ENCODE assay signal across 26 cellular contexts in the genomic region with DNA sequence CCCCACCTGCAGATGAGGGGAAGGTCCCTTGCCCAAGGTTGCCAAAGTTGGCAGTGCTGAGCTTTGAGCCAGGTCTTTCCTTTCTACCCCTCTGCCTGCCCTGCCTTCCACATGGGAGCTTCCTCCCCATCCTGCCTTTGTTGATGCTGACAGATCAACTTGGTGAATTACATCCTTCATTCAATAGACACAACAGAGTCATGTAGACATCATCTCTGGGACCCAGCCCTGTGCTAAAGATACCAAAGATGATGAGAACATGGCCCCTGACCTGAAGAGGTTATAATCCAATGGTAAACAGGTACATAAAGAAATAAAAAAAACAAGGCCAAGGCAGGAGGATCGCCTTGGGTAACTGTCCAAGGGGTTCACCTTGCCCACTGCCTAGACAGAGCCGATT. TPM values are rescaled to one million over a fixed set of nuclear protein-coding genes. Genes with fewer than 3 reads are reported as not detected.
A peak's percentile ranks its signal among the peaks of the same experiment; 100 is the strongest.
DNase-seq lines count a peak whose midpoint lies in the region; ATAC-seq, FAIRE-seq and TF ChIP-seq lines count a peak whose summit lies in the region.
"Had no signal": no experiment of that assay in that cellular context is flagged by ENCODE, and none has a peak within 500 bp of the region (broad histone marks: within the 10 kb centered on the region; RNA-seq: fewer than 3 reads in every experiment).

No MANE protein-coding gene starts in this region.

- no peaks in the 10 kb centered on the region for H3K9me3 Mint-ChIP-seq in nephron progenitor cell
- no peaks in the 10 kb centered on the region for H3K9me3 Mint-ChIP-seq in stimulated activated effector memory CD8-positive, alpha-beta T cell treated with anti-CD3 and anti-CD28 coated beads, Interleukin-12 subunit alpha, Interleukin-12 subunit beta, amount 100 ng/mL, for 72 hours
- no peaks in the 10 kb centered on the region for H3K9me3 Mint-ChIP-seq in WTC11
- H3K9me3 Mint-ChIP-seq: CD4-positive, alpha-beta memory T cell; CD4-positive, CD25-positive, alpha-beta regulatory T cell; CD8-positive, alpha-beta memory T cell had no signal

- CTCF ChIA-PET in K562 (lab: Yijun Ruan, JAX; ENCODE audit: low intra/inter-chr PET ratio) (interaction anchor here (0.6 kb wide), 1 partner anchor 18 kb away, joined by 6 read pairs; no protein-coding TSS in a partner anchor), WTC11 (lab: Charles Lee) (interaction anchor here (1.6 kb wide), 1 partner anchor 28 kb away, joined by 7 read pairs; no protein-coding TSS in a partner anchor)

- intact Hi-C loops in K562 (cut with micrococcal nuclease), result no loop called here
- intact Hi-C loops in thyroid gland (cut with DNase I), result no loop called here

- H3K36me3 Mint-ChIP-seq in nephron progenitor cell (ENCODE audit: low read depth), result no peaks in the 10 kb centered on the region
- H3K36me3 Mint-ChIP-seq in stimulated activated effector memory CD8-positive, alpha-beta T cell treated with anti-CD3 and anti-CD28 coated beads, Interleukin-12 subunit alpha, Interleukin-12 subunit beta, amount 100 ng/mL, for 72 hours, result no peaks in the 10 kb centered on the region
- H3K36me3 Mint-ChIP-seq in WTC11, result no peaks in the 10 kb centered on the region
- H3K36me3 Mint-ChIP-seq: CD4-positive, alpha-beta memory T cell had no signal

- no peak overlapping the region for H2AFZ ChIP-seq in K562 (ENCODE audit: low read depth, low read length)

- no peak for TF ChIP-seq EP300 in K562 (IDR thresholded peaks at IDR 0.05; ENCODE audit: low read length)

- H3K4me3 Mint-ChIP-seq in nephron progenitor cell (no peak overlapping the region), WTC11 (no peak overlapping the region)
- H3K4me3 Mint-ChIP-seq in stimulated activated effector memory CD8-positive, alpha-beta T cell treated with anti-CD3 and anti-CD28 coated beads, Interleukin-12 subunit alpha, Interleukin-12 subunit beta, amount 100 ng/mL, for 72 hours, result no peak overlapping the region
- H3K4me3 Mint-ChIP-seq: CD4-positive, alpha-beta memory T cell; CD4-positive, CD25-positive, alpha-beta regulatory T cell; CD8-positive, alpha-beta memory T cell had no signal

- H3K27ac Mint-ChIP-seq in nephron progenitor cell (peak overlapping the region; percentile 41), WTC11 (no peak overlapping the region)
- peak overlapping the region; percentile 24 for H3K27ac Mint-ChIP-seq in stimulated activated effector memory CD8-positive, alpha-beta T cell treated with anti-CD3 and anti-CD28 coated beads, Interleukin-12 subunit alpha, Interleukin-12 subunit beta, amount 100 ng/mL, for 72 hours
- H3K27ac Mint-ChIP-seq: CD4-positive, CD25-positive, alpha-beta regulatory T cell had no signal

- POLR2A ChIA-PET in K562 (lab: Yijun Ruan, JAX) (interaction anchor here (0.6 to 49.7 kb wide), 10 partner anchors 7 to 205 kb away, joined by 3 to 1041 read pairs (median 4); a partner anchor contains a TSS), WTC11 (lab: Charles Lee) (no interaction called here)

- no peak overlapping the region for H3K9ac ChIP-seq in K562 (ENCODE audit: insufficient read depth in 1 of 2, low read depth in 2 of 2, low read length in 2 of 2)
- H3K9ac ChIP-seq: BLaER1 had no signal

- ATAC-seq in K562, result no peak
- ATAC-seq in stimulated activated effector memory CD8-positive, alpha-beta T cell treated with anti-CD3 and anti-CD28 coated beads, Interleukin-12 subunit alpha, Interleukin-12 subunit beta, amount 100 ng/mL, for 72 hours, result no peak
- no peak for ATAC-seq in WTC11
- ATAC-seq in GM18511 (IDR thresholded peaks at IDR 0.05; ENCODE audit: unreplicated experiment), result no peak

- H3K9me1 ChIP-seq in K562 (ENCODE audit: control insufficient read depth, insufficient read depth, low read length), result no peaks in the 10 kb centered on the region

- no peak for TF ChIP-seq CTCF in K562 (IDR thresholded peaks at IDR 0.05 in 2 of 3, conservative IDR thresholded peaks at IDR 0.05 in 1 of 3; ENCODE audit: insufficient read depth in 2 of 3, low read depth in 1 of 3, low read length in 3 of 3)
- no peak for TF ChIP-seq CTCF in nephron progenitor cell (IDR thresholded peaks at IDR 0.05)
- no peak for TF ChIP-seq CTCF in thyroid gland (IDR thresholded peaks at IDR 0.05)
- TF ChIP-seq CTCF in WTC11 (IDR thresholded peaks at IDR 0.05), result no peak

- DNase-seq in GM03348 (ENCODE audit: low spot score) (peak; percentile 1), K562 (ENCODE audit: extremely low read depth in 1 of 4, low spot score in 3 of 4) (peak in 2 of 4 experiments; percentile 41 to 46), nephron progenitor cell (no peak), thyroid gland (no peak), WTC11 (ENCODE audit: low spot score) (no peak)
- no peak for DNase-seq in stimulated activated effector memory CD8-positive, alpha-beta T cell treated with anti-CD3 and anti-CD28 coated beads, Interleukin-12 subunit alpha, Interleukin-12 subunit beta, amount 100 ng/mL, for 72 hours (ENCODE audit: low spot score in 2 of 2)
- DNase-seq in stimulated activated CD4-positive, alpha-beta T cell treated with anti-CD3 and anti-CD28 coated beads, Interleukin-12 subunit alpha, Interleukin-12 subunit beta, amount 100 ng/mL, for 4 hours, result no peak
- DNase-seq: 8988T; ACHN; BE2C; C1 segment of cervical spinal cord; CD4-positive, alpha-beta memory T cell; CD4-positive, CD25-positive, alpha-beta regulatory T cell; CD8-positive, alpha-beta memory T cell; COR-L47; DMS 273 treated with DMSO at 0.1 percent for 48 hours; DMS153; DMS53; DMS79; DND-41; EL; GDM1 had no signal

- no peaks in the 10 kb centered on the region for H3K36me3 ChIP-seq in K562 (ENCODE audit: control insufficient read depth, insufficient read depth, low read length)
- no peaks in the 10 kb centered on the region for H3K36me3 ChIP-seq in thyroid gland
- H3K36me3 ChIP-seq: BE2C, BLaER1 had no signal

- H3K4me2 ChIP-seq in K562 (ENCODE audit: insufficient read depth, low read length), result no peak overlapping the region
- H3K4me2 ChIP-seq: BLaER1 had no signal

- no peak for FAIRE-seq in K562 (lab: Jason Lieb, UNC)
- FAIRE-seq: A204.1, GM12891 had no signal

- in situ Hi-C loops in K562 (cut with MboI), result no loop called here

- H3K27ac ChIP-seq in K562 (ENCODE audit: extremely low read depth, low read depth, low read length) (no peak overlapping the region), thyroid gland (no peak overlapping the region)
- H3K27ac ChIP-seq: BLaER1 had no signal

- H3K79me2 ChIP-seq in K562 (ENCODE audit: control insufficient read depth, insufficient read depth, low read length), result no peaks in the 10 kb centered on the region

- H3K4me3 ChIP-seq in K562 (no peak overlapping the region), thyroid gland (replicated peaks in 1 of 3) (no peak overlapping the region)
- H3K4me3 ChIP-seq: BLaER1 had no signal

- TF ChIP-seq POLR2A in K562 (conservative IDR thresholded peaks at IDR 0.05) (no peak), thyroid gland (IDR thresholded peaks at IDR 0.05) (no peak)

- H3K4me1 ChIP-seq in K562 (replicated peaks in 1 of 2; ENCODE audit: control insufficient read depth in 2 of 2, insufficient read depth in 2 of 2, low read length in 2 of 2) (peaks cover 0 to 16% of the 10 kb centered on the region in 2 experiments; a peak in 4 of 5 replicates), thyroid gland (no peaks in the 10 kb centered on the region)
- H3K4me1 ChIP-seq: BE2C had no signal

- no TSS peak for BruUV-seq in K562 (replicated peaks; lab: Mats Ljungman, UMichigan)

- H3K27me3 ChIP-seq in K562 (ENCODE audit: control insufficient read depth in 2 of 2, insufficient read depth in 2 of 2, low read length in 2 of 2), result 0 out of 5 replicates have a peak, but pooled peaks cover 0 to 2% of the 10 kb centered on the region in 2 experiments
- H3K27me3 ChIP-seq in thyroid gland, result no peaks in the 10 kb centered on the region
- H3K27me3 ChIP-seq: BE2C, BLaER1 had no signal

- H3K9me3 ChIP-seq in K562 (replicated peaks; ENCODE audit: control insufficient read depth, insufficient read depth, low read depth, low read length) (no peaks in the 10 kb centered on the region), thyroid gland (no peaks in the 10 kb centered on the region)
- H3K9me3 ChIP-seq: BE2C, BLaER1 had no signal

- WGBS in K562 (ENCODE audit: insufficient coverage, low coverage, missing lambda C conversion rate), result 49% methylated on average over 2 of the region's 2 CpGs
- 95 to 97% methylated on average over 2 of the region's 2 CpGs for WGBS in thyroid gland, 2 donors

- 0 out of 2 replicates have a peak, but pooled peaks cover 3% of the 10 kb centered on the region for H4K20me1 ChIP-seq in K562 (replicated peaks; ENCODE audit: control insufficient read depth, insufficient read depth, low read length)
- H4K20me1 ChIP-seq: BLaER1 had no signal

- TF ChIP-seq RAD21 in K562 (CRISPR knock-in tag; conservative IDR thresholded peaks at IDR 0.05 in 1 of 2, IDR thresholded peaks at IDR 0.05 in 1 of 2), result no peak

- H3K27me3 Mint-ChIP-seq in nephron progenitor cell (ENCODE audit: low read depth, poor library complexity) (peaks cover 8% of the 10 kb centered on the region), WTC11 (ENCODE audit: low read depth) (no peaks in the 10 kb centered on the region)
- H3K27me3 Mint-ChIP-seq: CD4-positive, alpha-beta memory T cell; CD4-positive, CD25-positive, alpha-beta regulatory T cell; CD8-positive, alpha-beta memory T cell had no signal

- H3K4me1 Mint-ChIP-seq in nephron progenitor cell, result peaks cover 4% of the 10 kb centered on the region
- no peaks in the 10 kb centered on the region for H3K4me1 Mint-ChIP-seq in stimulated activated effector memory CD8-positive, alpha-beta T cell treated with anti-CD3 and anti-CD28 coated beads, Interleukin-12 subunit alpha, Interleukin-12 subunit beta, amount 100 ng/mL, for 72 hours
- H3K4me1 Mint-ChIP-seq in WTC11, result no peaks in the 10 kb centered on the region
- H3K4me1 Mint-ChIP-seq: CD4-positive, alpha-beta memory T cell; CD8-positive, alpha-beta memory T cell had no signal

RNA-seq across cellular contexts. Expression of a gene that starts 42.4 kb away (rescaled TPM):
- 220 and 305 TPM in 2 replicates for total RNA-seq in K562 (2011; cell fraction: chromatin; rRNA removed; ENCODE audit: low replicate concordance)
- total RNA-seq in K562 (2011; cell fraction: nucleolus; rRNA removed), result 68.7 and 81.2 TPM in 2 replicates
- total RNA-seq in K562 (2011; cell fraction: nucleoplasm; rRNA removed), result 142 and 210 TPM in 2 replicates
- 183 and 249 TPM in 2 replicates for total RNA-seq in K562 (2014; rRNA removed)
- 319 and 370 TPM in 2 replicates for total RNA-seq in K562 (2014; rRNA removed; fragmentation: Illumina TruSeq; extraction: Trizol)
- total RNA-seq in K562 (2015; rRNA removed; fragmentation: Illumina TruSeq; extraction: Trizol), result 283 and 289 TPM in 2 replicates
- 464 and 475 TPM in 2 replicates for total RNA-seq in K562 (2021)
- polyA plus RNA-seq in K562 (2011; rRNA removed), result 381 and 575 TPM in 2 replicates
- polyA plus RNA-seq in K562 (2011; cell fraction: cytosol; rRNA removed), result 168 and 240 TPM in 2 replicates
- polyA plus RNA-seq in K562 (2011; cell fraction: nucleus; rRNA removed), result 236 and 309 TPM in 2 replicates
- 233 and 368 TPM in 2 replicates for polyA plus RNA-seq in K562 (2012)
- polyA plus RNA-seq in K562 (2014; fragmentation: Illumina TruSeq; extraction: Trizol), result 260 and 350 TPM in 2 replicates
- polyA plus RNA-seq in K562 (2014; fragmentation: Nextera tagmentation; extraction: Ambion mirVana), result 10 to 100 TPM; 46.3 to 51.4 TPM
- polyA plus RNA-seq in K562 (2014; rRNA removed), result 146 and 212 TPM in 2 replicates
- polyA minus RNA-seq in K562 (2011; rRNA and poly(A)+ RNA removed), result 295 and 429 TPM in 2 replicates
- polyA minus RNA-seq in K562 (2011; cell fraction: cytosol; rRNA and poly(A)+ RNA removed), result 100 and 114 TPM in 2 replicates
- 36.5 and 66.6 TPM in 2 replicates for polyA minus RNA-seq in K562 (2011; cell fraction: nucleus; rRNA and poly(A)+ RNA removed)
- 100 to 1,000 TPM in 2 of 4 donors, 10 to 100 TPM in 2; 83.1 to 145 (median 97.9) TPM for total RNA-seq in thyroid gland
- 87.4 to 95.9 TPM (median 91.9 TPM) in 3 replicates for total RNA-seq in WTC11 (2021)

RNA-seq across cellular contexts. Expression of a gene that starts 42.8 kb away (rescaled TPM):
- 103 and 226 TPM in 2 replicates for total RNA-seq in K562 (2011; cell fraction: chromatin; rRNA removed; ENCODE audit: low replicate concordance)
- total RNA-seq in K562 (2011; cell fraction: nucleolus; rRNA removed), result 122 and 135 TPM in 2 replicates
- 120 and 153 TPM in 2 replicates for total RNA-seq in K562 (2011; cell fraction: nucleoplasm; rRNA removed)
- total RNA-seq in K562 (2014; rRNA removed) (132 and 153 TPM in 2 replicates), K562 (2014; rRNA removed; fragmentation: Illumina TruSeq; extraction: Trizol) (33.1 and 36.9 TPM in 2 replicates), K562 (2015; rRNA removed; fragmentation: Illumina TruSeq; extraction: Trizol) (74.6 and 75.0 TPM in 2 replicates), K562 (2021) (157 and 159 TPM in 2 replicates), thyroid gland (10 to 100 TPM; 19.5 to 27.5 (median 26.2) TPM), WTC11 (2021) (23.9 to 30.6 TPM (median 28.6 TPM) in 3 replicates)
- polyA plus RNA-seq in K562 (2011; rRNA removed) (64.0 and 73.1 TPM in 2 replicates), K562 (2014; fragmentation: Illumina TruSeq; extraction: Trizol) (53.8 and 92.1 TPM in 2 replicates), K562 (2014; fragmentation: Nextera tagmentation; extraction: Ambion mirVana) (1 to 10 TPM; 2.1 to 4.5 TPM), K562 (2014; rRNA removed) (110 and 121 TPM in 2 replicates)
- polyA plus RNA-seq in K562 (2011; cell fraction: cytosol; rRNA removed), result 74.8 and 124 TPM in 2 replicates
- polyA plus RNA-seq in K562 (2011; cell fraction: nucleus; rRNA removed), result 187 and 284 TPM in 2 replicates
- 81.6 and 118 TPM in 2 replicates for polyA plus RNA-seq in K562 (2012)
- 29.5 and 43.3 TPM in 2 replicates for polyA minus RNA-seq in K562 (2011; rRNA and poly(A)+ RNA removed)
- polyA minus RNA-seq in K562 (2011; cell fraction: cytosol; rRNA and poly(A)+ RNA removed), result 53.3 and 68.1 TPM in 2 replicates
- polyA minus RNA-seq in K562 (2011; cell fraction: nucleus; rRNA and poly(A)+ RNA removed), result 34.9 and 45.5 TPM in 2 replicates
